ENCODE assay signal across 1 cellular context in the genomic region with DNA sequence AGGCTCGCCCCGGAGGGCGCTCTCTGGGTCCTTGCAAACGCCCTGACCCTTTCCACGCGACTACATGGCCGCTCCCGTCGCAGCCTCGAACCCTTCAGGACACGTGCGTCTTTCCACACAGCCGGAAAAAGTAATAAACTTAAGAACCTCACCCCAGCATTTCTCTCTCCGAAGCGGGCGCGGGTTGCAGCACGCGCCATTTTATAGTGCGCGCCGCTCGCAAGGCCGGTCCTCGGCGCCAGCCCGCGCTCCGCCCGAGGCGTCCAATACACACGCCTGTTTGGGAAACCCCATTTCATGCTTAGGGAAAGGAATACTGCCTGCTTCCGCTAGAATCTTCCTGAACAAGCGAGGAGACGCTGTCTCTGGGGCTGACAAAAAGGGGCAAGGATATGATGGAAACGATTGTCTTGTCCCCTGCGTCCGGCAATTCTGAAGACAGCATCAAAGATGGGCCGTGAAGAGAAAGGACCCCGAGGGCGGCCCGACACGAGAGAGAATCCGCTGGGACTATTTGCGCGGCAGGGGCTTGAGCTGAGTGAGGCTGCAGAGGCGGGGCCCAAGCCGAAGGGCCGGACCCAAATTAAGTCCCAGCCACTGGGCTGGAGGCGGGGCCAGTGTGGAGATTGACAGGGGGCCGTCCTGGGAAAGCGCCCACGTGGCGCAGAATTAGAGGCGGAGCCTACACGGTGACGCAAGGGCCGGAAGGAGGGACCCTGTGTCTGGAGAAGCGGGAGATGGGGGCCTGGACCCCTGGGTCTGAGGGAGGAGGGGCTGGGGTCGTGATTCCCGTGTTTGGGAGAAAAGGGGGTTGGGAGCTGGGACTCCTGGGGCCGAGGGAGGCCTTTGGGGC.
TF ChIP-seq lines count a peak whose summit lies in the region.

No MANE protein-coding gene starts in this region.

TF ChIP-seq in HepG2, 621 proteins besides CTCF, POLR2A, EP300 and RAD21 (continued from another document and continues in another):
- TF ChIP-seq ZNF343 (CRISPR knock-in tag; IDR thresholded peaks at IDR 0.05) (no peak; the same call in 1 of the 2 replicates), ZNF501 (CRISPR knock-in tag; IDR thresholded peaks at IDR 0.05) (peak; percentile 96), SMC3 (IDR thresholded peaks at IDR 0.05; ENCODE audit: low read length) (no peak), PHB2 (IDR thresholded peaks at IDR 0.05; ENCODE audit: partially characterized antibody) (no peak), SRY (CRISPR knock-in tag; IDR thresholded peaks at IDR 0.05) (peak; percentile 57; the same call in 1 of the 2 replicates), KAT2B (IDR thresholded peaks at IDR 0.05; ENCODE audit: borderline replicate concordance, low read depth, low read length) (no peak), ISL2 (CRISPR knock-in tag; IDR thresholded peaks at IDR 0.05) (no peak), SNRNP70 (IDR thresholded peaks at IDR 0.05; ENCODE audit: low read depth, low read length) (no peak), ATAD3A (CRISPR knock-in tag; IDR thresholded peaks at IDR 0.05) (no peak), ZNF557 (CRISPR knock-in tag; IDR thresholded peaks at IDR 0.05) (0 out of 2 replicates have a peak, but pooled peaks have one; percentile 21), ZFP82 (CRISPR knock-in tag; IDR thresholded peaks at IDR 0.05; ENCODE audit: borderline replicate concordance) (no peak), ETV6 (CRISPR knock-in tag; conservative IDR thresholded peaks at IDR 0.05) (peak; percentile 79), ZNF230 (CRISPR knock-in tag; IDR thresholded peaks at IDR 0.05) (peak; percentile 87), BHLHE40 (IDR thresholded peaks at IDR 0.05; ENCODE audit: low read length) (peak; percentile 39; the same call in 1 of the 2 replicates), RBFOX2 (IDR thresholded peaks at IDR 0.05; ENCODE audit: low read depth, low read length) (peak; percentile 98), ONECUT2 (CRISPR knock-in tag; IDR thresholded peaks at IDR 0.05) (no peak), HNRNPLL (IDR thresholded peaks at IDR 0.05; ENCODE audit: low read depth, low read length, poor library complexity, severe bottlenecking) (peak; percentile 67), ZNF703 (CRISPR knock-in tag; IDR thresholded peaks at IDR 0.05; ENCODE audit: borderline replicate concordance) (no peak; the same call in 1 of the 2 replicates), ZFP62 (CRISPR knock-in tag; IDR thresholded peaks at IDR 0.05) (no peak), ZNF772 (CRISPR knock-in tag; IDR thresholded peaks at IDR 0.05) (no peak), CAMTA2 (CRISPR knock-in tag; IDR thresholded peaks at IDR 0.05; ENCODE audit: borderline replicate concordance) (0 out of 2 replicates have a peak, but pooled peaks have one; percentile 14), ZBTB7A (CRISPR knock-in tag; IDR thresholded peaks at IDR 0.05) (peak; percentile 68; the same call in 1 of the 2 replicates), HOXA3 (CRISPR knock-in tag; IDR thresholded peaks at IDR 0.05) (peak; percentile 10; the same call in 1 of the 2 replicates), ZNF484 (CRISPR knock-in tag; IDR thresholded peaks at IDR 0.05; ENCODE audit: borderline replicate concordance, low read depth) (no peak), SSRP1 (CRISPR knock-in tag; IDR thresholded peaks at IDR 0.05) (no peak), ARNT (IDR thresholded peaks at IDR 0.05) (no peak), NFKBIZ (CRISPR knock-in tag; IDR thresholded peaks at IDR 0.05) (no peak; the same call in 1 of the 2 replicates), SNAPC2 (CRISPR knock-in tag; IDR thresholded peaks at IDR 0.05) (no peak), SRF (IDR thresholded peaks at IDR 0.05; ENCODE audit: low read depth, low read length) (no peak), ZNF615 (CRISPR knock-in tag; IDR thresholded peaks at IDR 0.05; ENCODE audit: borderline replicate concordance) (no peak), TOPORS (CRISPR knock-in tag; IDR thresholded peaks at IDR 0.05) (no peak), TBX3 (IDR thresholded peaks at IDR 0.05; ENCODE audit: borderline replicate concordance) (0 out of 2 replicates have a peak, but pooled peaks have one; percentile 47), YEATS2 (CRISPR knock-in tag; IDR thresholded peaks at IDR 0.05; ENCODE audit: borderline replicate concordance) (peak; percentile 99)
- TF ChIP-seq, protein P1, sequence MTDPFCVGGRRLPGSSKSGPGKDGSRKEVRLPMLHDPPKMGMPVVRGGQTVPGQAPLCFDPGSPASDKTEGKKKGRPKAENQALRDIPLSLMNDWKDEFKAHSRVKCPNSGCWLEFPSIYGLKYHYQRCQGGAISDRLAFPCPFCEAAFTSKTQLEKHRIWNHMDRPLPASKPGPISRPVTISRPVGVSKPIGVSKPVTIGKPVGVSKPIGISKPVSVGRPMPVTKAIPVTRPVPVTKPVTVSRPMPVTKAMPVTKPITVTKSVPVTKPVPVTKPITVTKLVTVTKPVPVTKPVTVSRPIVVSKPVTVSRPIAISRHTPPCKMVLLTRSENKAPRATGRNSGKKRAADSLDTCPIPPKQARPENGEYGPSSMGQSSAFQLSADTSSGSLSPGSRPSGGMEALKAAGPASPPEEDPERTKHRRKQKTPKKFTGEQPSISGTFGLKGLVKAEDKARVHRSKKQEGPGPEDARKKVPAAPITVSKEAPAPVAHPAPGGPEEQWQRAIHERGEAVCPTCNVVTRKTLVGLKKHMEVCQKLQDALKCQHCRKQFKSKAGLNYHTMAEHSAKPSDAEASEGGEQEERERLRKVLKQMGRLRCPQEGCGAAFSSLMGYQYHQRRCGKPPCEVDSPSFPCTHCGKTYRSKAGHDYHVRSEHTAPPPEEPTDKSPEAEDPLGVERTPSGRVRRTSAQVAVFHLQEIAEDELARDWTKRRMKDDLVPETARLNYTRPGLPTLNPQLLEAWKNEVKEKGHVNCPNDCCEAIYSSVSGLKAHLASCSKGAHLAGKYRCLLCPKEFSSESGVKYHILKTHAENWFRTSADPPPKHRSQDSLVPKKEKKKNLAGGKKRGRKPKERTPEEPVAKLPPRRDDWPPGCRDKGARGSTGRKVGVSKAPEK (CRISPR knock-in tag; IDR thresholded peaks at IDR 0.05; ENCODE audit: borderline replicate concordance) = no peak
- TF ChIP-seq, protein P2, sequence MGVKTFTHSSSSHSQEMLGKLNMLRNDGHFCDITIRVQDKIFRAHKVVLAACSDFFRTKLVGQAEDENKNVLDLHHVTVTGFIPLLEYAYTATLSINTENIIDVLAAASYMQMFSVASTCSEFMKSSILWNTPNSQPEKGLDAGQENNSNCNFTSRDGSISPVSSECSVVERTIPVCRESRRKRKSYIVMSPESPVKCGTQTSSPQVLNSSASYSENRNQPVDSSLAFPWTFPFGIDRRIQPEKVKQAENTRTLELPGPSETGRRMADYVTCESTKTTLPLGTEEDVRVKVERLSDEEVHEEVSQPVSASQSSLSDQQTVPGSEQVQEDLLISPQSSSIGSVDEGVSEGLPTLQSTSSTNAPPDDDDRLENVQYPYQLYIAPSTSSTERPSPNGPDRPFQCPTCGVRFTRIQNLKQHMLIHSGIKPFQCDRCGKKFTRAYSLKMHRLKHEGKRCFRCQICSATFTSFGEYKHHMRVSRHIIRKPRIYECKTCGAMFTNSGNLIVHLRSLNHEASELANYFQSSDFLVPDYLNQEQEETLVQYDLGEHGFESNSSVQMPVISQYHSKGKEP (CRISPR knock-in tag; IDR thresholded peaks at IDR 0.05) = peak; percentile 35; the same call in 1 of the 2 replicates
- TF ChIP-seq, protein P3, sequence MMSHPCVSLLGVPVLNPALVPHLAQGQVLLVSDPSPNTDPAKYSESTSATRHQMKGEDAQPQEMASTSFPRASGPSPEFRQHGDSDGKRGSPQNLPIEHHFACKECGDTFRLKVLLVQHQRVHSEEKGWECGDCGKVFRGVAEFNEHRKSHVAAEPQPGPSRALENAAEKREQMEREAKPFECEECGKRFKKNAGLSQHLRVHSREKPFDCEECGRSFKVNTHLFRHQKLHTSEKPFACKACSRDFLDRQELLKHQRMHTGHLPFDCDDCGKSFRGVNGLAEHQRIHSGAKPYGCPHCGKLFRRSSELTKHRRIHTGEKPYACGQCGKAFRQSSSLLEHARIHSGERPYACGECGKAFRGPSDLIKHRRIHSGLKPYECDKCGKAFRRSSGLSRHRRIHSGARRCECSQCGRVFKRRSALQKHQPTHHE (CRISPR knock-in tag; IDR thresholded peaks at IDR 0.05; ENCODE audit: borderline replicate concordance) = no peak
- TF ChIP-seq, protein P4, sequence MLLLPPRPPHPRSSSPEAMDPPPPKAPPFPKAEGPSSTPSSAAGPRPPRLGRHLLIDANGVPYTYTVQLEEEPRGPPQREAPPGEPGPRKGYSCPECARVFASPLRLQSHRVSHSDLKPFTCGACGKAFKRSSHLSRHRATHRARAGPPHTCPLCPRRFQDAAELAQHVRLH (CRISPR knock-in tag; IDR thresholded peaks at IDR 0.05; ENCODE audit: borderline replicate concordance, low read depth) = peak; percentile 40; the same call in 1 of the 2 replicates
- TF ChIP-seq, protein P5, sequence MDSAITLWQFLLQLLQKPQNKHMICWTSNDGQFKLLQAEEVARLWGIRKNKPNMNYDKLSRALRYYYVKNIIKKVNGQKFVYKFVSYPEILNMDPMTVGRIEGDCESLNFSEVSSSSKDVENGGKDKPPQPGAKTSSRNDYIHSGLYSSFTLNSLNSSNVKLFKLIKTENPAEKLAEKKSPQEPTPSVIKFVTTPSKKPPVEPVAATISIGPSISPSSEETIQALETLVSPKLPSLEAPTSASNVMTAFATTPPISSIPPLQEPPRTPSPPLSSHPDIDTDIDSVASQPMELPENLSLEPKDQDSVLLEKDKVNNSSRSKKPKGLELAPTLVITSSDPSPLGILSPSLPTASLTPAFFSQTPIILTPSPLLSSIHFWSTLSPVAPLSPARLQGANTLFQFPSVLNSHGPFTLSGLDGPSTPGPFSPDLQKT (CRISPR knock-in tag; IDR thresholded peaks at IDR 0.05; ENCODE audit: borderline replicate concordance) = no peak
- TF ChIP-seq, protein P6, sequence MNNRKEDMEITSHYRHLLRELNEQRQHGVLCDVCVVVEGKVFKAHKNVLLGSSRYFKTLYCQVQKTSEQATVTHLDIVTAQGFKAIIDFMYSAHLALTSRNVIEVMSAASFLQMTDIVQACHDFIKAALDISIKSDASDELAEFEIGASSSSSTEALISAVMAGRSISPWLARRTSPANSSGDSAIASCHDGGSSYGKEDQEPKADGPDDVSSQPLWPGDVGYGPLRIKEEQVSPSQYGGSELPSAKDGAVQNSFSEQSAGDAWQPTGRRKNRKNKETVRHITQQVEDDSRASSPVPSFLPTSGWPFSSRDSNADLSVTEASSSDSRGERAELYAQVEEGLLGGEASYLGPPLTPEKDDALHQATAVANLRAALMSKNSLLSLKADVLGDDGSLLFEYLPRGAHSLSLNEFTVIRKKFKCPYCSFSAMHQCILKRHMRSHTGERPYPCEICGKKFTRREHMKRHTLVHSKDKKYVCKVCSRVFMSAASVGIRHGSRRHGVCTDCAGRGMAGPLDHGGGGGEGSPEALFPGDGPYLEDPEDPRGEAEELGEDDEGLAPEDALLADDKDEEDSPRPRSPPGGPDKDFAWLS (CRISPR knock-in tag; IDR thresholded peaks at IDR 0.05; ENCODE audit: borderline replicate concordance) = 0 out of 2 replicates have a peak, but pooled peaks have one; percentile 63
- TF ChIP-seq, protein P7, sequence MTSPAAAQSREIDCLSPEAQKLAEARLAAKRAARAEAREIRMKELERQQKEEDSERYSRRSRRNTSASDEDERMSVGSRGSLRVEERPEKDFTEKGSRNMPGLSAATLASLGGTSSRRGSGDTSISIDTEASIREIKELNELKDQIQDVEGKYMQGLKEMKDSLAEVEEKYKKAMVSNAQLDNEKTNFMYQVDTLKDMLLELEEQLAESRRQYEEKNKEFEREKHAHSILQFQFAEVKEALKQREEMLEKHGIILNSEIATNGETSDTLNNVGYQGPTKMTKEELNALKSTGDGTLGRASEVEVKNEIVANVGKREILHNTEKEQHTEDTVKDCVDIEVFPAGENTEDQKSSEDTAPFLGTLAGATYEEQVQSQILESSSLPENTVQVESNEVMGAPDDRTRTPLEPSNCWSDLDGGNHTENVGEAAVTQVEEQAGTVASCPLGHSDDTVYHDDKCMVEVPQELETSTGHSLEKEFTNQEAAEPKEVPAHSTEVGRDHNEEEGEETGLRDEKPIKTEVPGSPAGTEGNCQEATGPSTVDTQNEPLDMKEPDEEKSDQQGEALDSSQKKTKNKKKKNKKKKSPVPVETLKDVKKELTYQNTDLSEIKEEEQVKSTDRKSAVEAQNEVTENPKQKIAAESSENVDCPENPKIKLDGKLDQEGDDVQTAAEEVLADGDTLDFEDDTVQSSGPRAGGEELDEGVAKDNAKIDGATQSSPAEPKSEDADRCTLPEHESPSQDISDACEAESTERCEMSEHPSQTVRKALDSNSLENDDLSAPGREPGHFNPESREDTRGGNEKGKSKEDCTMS (CRISPR knock-in tag; conservative IDR thresholded peaks at IDR 0.05) = no peak
- TF ChIP-seq, protein P8, sequence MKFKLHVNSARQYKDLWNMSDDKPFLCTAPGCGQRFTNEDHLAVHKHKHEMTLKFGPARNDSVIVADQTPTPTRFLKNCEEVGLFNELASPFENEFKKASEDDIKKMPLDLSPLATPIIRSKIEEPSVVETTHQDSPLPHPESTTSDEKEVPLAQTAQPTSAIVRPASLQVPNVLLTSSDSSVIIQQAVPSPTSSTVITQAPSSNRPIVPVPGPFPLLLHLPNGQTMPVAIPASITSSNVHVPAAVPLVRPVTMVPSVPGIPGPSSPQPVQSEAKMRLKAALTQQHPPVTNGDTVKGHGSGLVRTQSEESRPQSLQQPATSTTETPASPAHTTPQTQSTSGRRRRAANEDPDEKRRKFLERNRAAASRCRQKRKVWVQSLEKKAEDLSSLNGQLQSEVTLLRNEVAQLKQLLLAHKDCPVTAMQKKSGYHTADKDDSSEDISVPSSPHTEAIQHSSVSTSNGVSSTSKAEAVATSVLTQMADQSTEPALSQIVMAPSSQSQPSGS (CRISPR knock-in tag; IDR thresholded peaks at IDR 0.05) = peak; percentile 37
- TF ChIP-seq, protein P9, sequence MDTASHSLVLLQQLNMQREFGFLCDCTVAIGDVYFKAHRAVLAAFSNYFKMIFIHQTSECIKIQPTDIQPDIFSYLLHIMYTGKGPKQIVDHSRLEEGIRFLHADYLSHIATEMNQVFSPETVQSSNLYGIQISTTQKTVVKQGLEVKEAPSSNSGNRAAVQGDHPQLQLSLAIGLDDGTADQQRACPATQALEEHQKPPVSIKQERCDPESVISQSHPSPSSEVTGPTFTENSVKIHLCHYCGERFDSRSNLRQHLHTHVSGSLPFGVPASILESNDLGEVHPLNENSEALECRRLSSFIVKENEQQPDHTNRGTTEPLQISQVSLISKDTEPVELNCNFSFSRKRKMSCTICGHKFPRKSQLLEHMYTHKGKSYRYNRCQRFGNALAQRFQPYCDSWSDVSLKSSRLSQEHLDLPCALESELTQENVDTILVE (CRISPR knock-in tag; IDR thresholded peaks at IDR 0.05) = 0 out of 2 replicates have a peak, but pooled peaks have one; percentile 24
- TF ChIP-seq, protein P10, sequence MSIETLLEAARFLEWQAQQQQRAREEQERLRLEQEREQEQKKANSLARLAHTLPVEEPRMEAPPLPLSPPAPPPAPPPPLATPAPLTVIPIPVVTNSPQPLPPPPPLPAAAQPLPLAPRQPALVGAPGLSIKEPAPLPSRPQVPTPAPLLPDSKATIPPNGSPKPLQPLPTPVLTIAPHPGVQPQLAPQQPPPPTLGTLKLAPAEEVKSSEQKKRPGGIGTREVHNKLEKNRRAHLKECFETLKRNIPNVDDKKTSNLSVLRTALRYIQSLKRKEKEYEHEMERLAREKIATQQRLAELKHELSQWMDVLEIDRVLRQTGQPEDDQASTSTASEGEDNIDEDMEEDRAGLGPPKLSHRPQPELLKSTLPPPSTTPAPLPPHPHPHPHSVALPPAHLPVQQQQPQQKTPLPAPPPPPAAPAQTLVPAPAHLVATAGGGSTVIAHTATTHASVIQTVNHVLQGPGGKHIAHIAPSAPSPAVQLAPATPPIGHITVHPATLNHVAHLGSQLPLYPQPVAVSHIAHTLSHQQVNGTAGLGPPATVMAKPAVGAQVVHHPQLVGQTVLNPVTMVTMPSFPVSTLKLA (IDR thresholded peaks at IDR 0.05) = peak; percentile 84
